Comparison of ENCODE assay signal across 21 cellular contexts in genomic region chr11:132888226-132888625, GRCh38.
DNase-seq lines count a peak whose midpoint lies in the region; ATAC-seq and TF ChIP-seq lines count a peak whose summit lies in the region.
"Had no signal": no experiment of that assay in that cellular context is flagged by ENCODE, and none has a peak within 500 bp of the region (broad histone marks: within the 10 kb centered on the region; RNA-seq: fewer than 3 reads in every experiment).

No MANE protein-coding gene starts in this region.

- no peak overlapping the region for H3K23ac ChIP-seq in neuronal stem cell (ENCODE audit: low read depth, low read length, poor library complexity)

- peak overlapping the region; percentile 38 for H2AK5ac ChIP-seq in neuronal stem cell (ENCODE audit: low read depth, low read length)

- H3K4me1 Mint-ChIP-seq in HFFc6 (ENCODE audit: low read depth) = peaks cover 52% of the 10 kb centered on the region
- H3K4me1 Mint-ChIP-seq: IgD-negative memory B cell, T-cell had no signal

- H3K4me2 ChIP-seq in BLaER1 = peak overlapping the region; percentile 64
- H3K4me2 ChIP-seq in fibroblast of lung (ENCODE audit: extremely low read depth, insufficient read depth, low read length) = peak overlapping the region; percentile 29
- no peak overlapping the region for H3K4me2 ChIP-seq in neuronal stem cell (ENCODE audit: insufficient read depth, low read length, poor library complexity, severe bottlenecking)
- H3K4me2 ChIP-seq: A549 had no signal

- no peaks in the 10 kb centered on the region; the same call in 1 of the 2 replicates for H3K9me3 Mint-ChIP-seq in HFFc6
- H3K9me3 Mint-ChIP-seq: H9 had no signal

- peak overlapping the region; percentile 47 for H2AFZ ChIP-seq in fibroblast of lung (ENCODE audit: low read length)
- H2AFZ ChIP-seq in neuronal stem cell (ENCODE audit: low read length) = peak overlapping the region; percentile 9

- peaks cover 11% of the 10 kb centered on the region for H3K4me1 ChIP-seq in BLaER1
- peaks cover 8% of the 10 kb centered on the region for H3K4me1 ChIP-seq in fibroblast of lung (ENCODE audit: control insufficient read depth, extremely low read depth, insufficient read depth, low read length)
- H3K4me1 ChIP-seq in neuronal stem cell (ENCODE audit: control insufficient read depth in 2 of 2, insufficient read depth in 1 of 2, low read depth in 1 of 2, low read length in 2 of 2) = peaks cover 0 to 10% of the 10 kb centered on the region in 2 donors
- H3K4me1 ChIP-seq: A549 had no signal

- DNase-seq in HFFc6 (no peak), fibroblast of lung (ENCODE audit: low read depth in 2 of 2) (peak in 1 of 2 donors; percentile 37), neuronal stem cell (ENCODE audit: low spot score) (no peak), HK-2 (ENCODE audit: unreplicated experiment) (no peak), mesenteric fat pad (ENCODE audit: low spot score) (no peak)
- DNase-seq: DMS 273 treated with DMSO at 0.1 percent for 48 hours, H9, Karpas-422, NCI-H1436, NCI-H2029, NCI-H2171, NCI-H446, NCI-H69, SIG-M5, T-cell had no signal

- H3K79me1 ChIP-seq in neuronal stem cell (ENCODE audit: low read depth, low read length) = no peaks in the 10 kb centered on the region

- H3K4ac ChIP-seq in neuronal stem cell (ENCODE audit: low read length) = no peak overlapping the region

- H3K27me3 Mint-ChIP-seq in HFFc6 (ENCODE audit: insufficient read depth) = no peaks in the 10 kb centered on the region
- H3K27me3 Mint-ChIP-seq: IgD-negative memory B cell, T-cell had no signal

- H3K4me3 ChIP-seq in BLaER1 (no peak overlapping the region), fibroblast of lung (replicated peaks in 1 of 4; ENCODE audit: control extremely low read depth in 1 of 4, insufficient read depth in 1 of 4, low read depth in 3 of 4, low read length in 4 of 4) (no peak overlapping the region), neuronal stem cell (ENCODE audit: low read length in 2 of 2) (no peak overlapping the region)
- H3K4me3 ChIP-seq: A549 had no signal

- no peaks in the 10 kb centered on the region for H3K36me3 Mint-ChIP-seq in HFFc6 (ENCODE audit: low read depth)
- H3K36me3 Mint-ChIP-seq: T-cell had no signal

- H3K36me3 ChIP-seq in BLaER1 = no peaks in the 10 kb centered on the region
- no peaks in the 10 kb centered on the region for H3K36me3 ChIP-seq in fibroblast of lung (ENCODE audit: control insufficient read depth, insufficient read depth, low read length)
- H3K36me3 ChIP-seq in neuronal stem cell (replicated peaks in 1 of 2; ENCODE audit: control insufficient read depth in 2 of 2, insufficient read depth in 2 of 2, low read length in 2 of 2) = no peaks in the 10 kb centered on the region

- H4K20me1 ChIP-seq in BLaER1 = no peaks in the 10 kb centered on the region
- no peaks in the 10 kb centered on the region for H4K20me1 ChIP-seq in fibroblast of lung (ENCODE audit: control insufficient read depth, extremely low read depth, insufficient read depth, low read length)

- no peak for ATAC-seq in GM19023 (IDR thresholded peaks at IDR 0.05; ENCODE audit: unreplicated experiment)
- ATAC-seq: A549, SK-N-SH treated with all-trans-retinoic acid at 6 μM for 48 hours, T-cell had no signal

- no peak overlapping the region for H2BK120ac ChIP-seq in neuronal stem cell (ENCODE audit: low read depth, low read length)

- no peak overlapping the region for H3K18ac ChIP-seq in neuronal stem cell (ENCODE audit: low read length)

- H3K9ac ChIP-seq in BLaER1 (no peak overlapping the region), fibroblast of lung (ENCODE audit: insufficient read depth, low read length) (no peak overlapping the region), neuronal stem cell (ENCODE audit: low read depth, low read length, poor library complexity) (no peak overlapping the region)

- WGBS in neuronal stem cell (ENCODE audit: extremely low coverage in 2 of 2, insufficient read length in 2 of 2, insufficient replicate concordance in 1 of 2), 2 donors = no CpG with 5 or more reads among the region's 6 CpGs

- H2BK12ac ChIP-seq in neuronal stem cell (ENCODE audit: low read length) = no peak overlapping the region

- peak overlapping the region; percentile 49; the same call in 1 of the 2 replicates for H3K27ac Mint-ChIP-seq in HFFc6
- H3K27ac Mint-ChIP-seq: H9, IgD-negative memory B cell, T-cell had no signal

- no peaks in the 10 kb centered on the region for H3K27me3 ChIP-seq in BLaER1
- no peaks in the 10 kb centered on the region for H3K27me3 ChIP-seq in fibroblast of lung (ENCODE audit: control insufficient read depth, insufficient read depth, low read length)
- H3K27me3 ChIP-seq in neuronal stem cell (ENCODE audit: control insufficient read depth in 3 of 3, insufficient read depth in 3 of 3, low read depth in 1 of 3, low read length in 3 of 3) = no peaks in the 10 kb centered on the region

- H2BK15ac ChIP-seq in neuronal stem cell (ENCODE audit: low read length) = no peak overlapping the region

- H3K79me2 ChIP-seq in fibroblast of lung (ENCODE audit: control insufficient read depth, insufficient read depth, low read length) = no peaks in the 10 kb centered on the region

- H4K8ac ChIP-seq in neuronal stem cell (ENCODE audit: low read depth, low read length) = no peak overlapping the region

- H3K9me3 ChIP-seq in BLaER1 (no peaks in the 10 kb centered on the region), fibroblast of lung (ENCODE audit: control insufficient read depth, insufficient read depth, low read depth, low read length) (no peaks in the 10 kb centered on the region), neuronal stem cell (replicated peaks in 1 of 2; ENCODE audit: control insufficient read depth in 2 of 2, insufficient read depth in 1 of 2, low read depth in 1 of 2, low read length in 2 of 2) (no peaks in the 10 kb centered on the region)
- H3K9me3 ChIP-seq: A549 had no signal

- H4K91ac ChIP-seq in neuronal stem cell (ENCODE audit: low read depth, low read length, poor library complexity) = no peak overlapping the region

- H2BK5ac ChIP-seq in neuronal stem cell (ENCODE audit: low read length) = no peak overlapping the region

- no peak overlapping the region for H3K27ac ChIP-seq in BLaER1
- no peak overlapping the region for H3K27ac ChIP-seq in fibroblast of lung (ENCODE audit: insufficient read depth, low read length)
- no peak overlapping the region for H3K27ac ChIP-seq in neuronal stem cell (replicated peaks; ENCODE audit: low read length)
- H3K27ac ChIP-seq: A549, HL-60 had no signal

- H3K4me3 Mint-ChIP-seq in HFFc6 = peak overlapping the region; percentile 49
- H3K4me3 Mint-ChIP-seq: H9, IgD-negative memory B cell, T-cell had no signal

- H3K14ac ChIP-seq in neuronal stem cell (ENCODE audit: low read length) = no peak overlapping the region

- no peak for TF ChIP-seq CTCF in HFFc6 (IDR thresholded peaks at IDR 0.05)
- no peak for TF ChIP-seq CTCF in fibroblast of lung (conservative IDR thresholded peaks at IDR 0.05 in 1 of 2, IDR thresholded peaks at IDR 0.05 in 1 of 2; ENCODE audit: low read depth in 1 of 2, low read length in 2 of 2)
